ENCODE assay signal across 11 cellular contexts in genomic region chr6:111757342-111757741, GRCh38.
DNase-seq lines count a peak whose midpoint lies in the region; ATAC-seq and TF ChIP-seq lines count a peak whose summit lies in the region.
"Had no signal": no experiment of that assay in that cellular context is flagged by ENCODE, and none has a peak within 500 bp of the region (broad histone marks: within the 10 kb centered on the region; RNA-seq: fewer than 3 reads in every experiment).

No MANE protein-coding gene starts in this region.

- peaks cover 94% of the 10 kb centered on the region for H3K4me1 Mint-ChIP-seq in activated T-cell treated with anti-CD3 and anti-CD28 coated beads, Interleukin-2, amount 50 U/mL, for 24 hours (ENCODE audit: low read depth)
- peaks cover 90% of the 10 kb centered on the region for H3K4me1 Mint-ChIP-seq in activated CD8-positive, alpha-beta T cell treated with anti-CD3 and anti-CD28 coated beads, Interleukin-2, amount 10 ng/mL, durations not matched to agents 7 days and 5 days (ENCODE audit: low read depth)
- H3K4me1 Mint-ChIP-seq in stimulated activated naive CD8-positive, alpha-beta T cell treated with anti-CD3 and anti-CD28 coated beads, Interleukin-15, amount 100 ng/mL, for 72 hours, result peaks cover 89% of the 10 kb centered on the region
- H3K4me1 Mint-ChIP-seq in stimulated activated naive B cell treated with anti-CD40 and anti-IgM and Interleukin-4, amounts not matched to agents 10 μg/mL and 1 μg/mL and 100 μg/mL, for 72 hours, result peaks cover 37 to 68% of the 10 kb centered on the region in 2 donors

- H3K9me3 ChIP-seq in A673 (ENCODE audit: low read depth, low read length, poor library complexity, severe bottlenecking), result no peaks in the 10 kb centered on the region
- H3K9me3 ChIP-seq: psoas muscle had no signal

- H3K4me1 ChIP-seq in A673 (ENCODE audit: insufficient read depth, low read length, poor library complexity, severe bottlenecking), result peaks cover 21% of the 10 kb centered on the region
- H3K4me1 ChIP-seq: psoas muscle had no signal

- peak overlapping the region; percentile 99 for H3K27ac Mint-ChIP-seq in activated T-cell treated with anti-CD3 and anti-CD28 coated beads, Interleukin-2, amount 50 U/mL, for 24 hours
- H3K27ac Mint-ChIP-seq in activated CD8-positive, alpha-beta T cell treated with anti-CD3 and anti-CD28 coated beads, Interleukin-2, amount 10 ng/mL, durations not matched to agents 7 days and 5 days, result peak overlapping the region; percentile 81
- H3K27ac Mint-ChIP-seq in stimulated activated naive CD8-positive, alpha-beta T cell treated with anti-CD3 and anti-CD28 coated beads, Interleukin-15, amount 100 ng/mL, for 72 hours, result peak overlapping the region; percentile 80 to 85
- H3K27ac Mint-ChIP-seq in stimulated activated naive B cell treated with anti-CD40 and anti-IgM and Interleukin-4, amounts not matched to agents 10 μg/mL and 1 μg/mL and 100 μg/mL, for 72 hours, result no peak overlapping the region

- no peaks in the 10 kb centered on the region for H3K36me3 ChIP-seq in A673 (ENCODE audit: insufficient read depth, low read length, poor library complexity, severe bottlenecking)

- H3K9me3 Mint-ChIP-seq in activated T-cell treated with anti-CD3 and anti-CD28 coated beads, Interleukin-2, amount 50 U/mL, for 24 hours, result no peaks in the 10 kb centered on the region
- H3K9me3 Mint-ChIP-seq in activated CD8-positive, alpha-beta T cell treated with anti-CD3 and anti-CD28 coated beads, Interleukin-2, amount 10 ng/mL, durations not matched to agents 7 days and 5 days (ENCODE audit: insufficient read depth), result no peaks in the 10 kb centered on the region
- H3K9me3 Mint-ChIP-seq in stimulated activated naive CD8-positive, alpha-beta T cell treated with anti-CD3 and anti-CD28 coated beads, Interleukin-15, amount 100 ng/mL, for 72 hours, result no peaks in the 10 kb centered on the region
- peaks cover 0 to 4% of the 10 kb centered on the region in 2 donors for H3K9me3 Mint-ChIP-seq in stimulated activated naive B cell treated with anti-CD40 and anti-IgM and Interleukin-4, amounts not matched to agents 10 μg/mL and 1 μg/mL and 100 μg/mL, for 72 hours

- CTCF ChIA-PET in activated CD8-positive, alpha-beta T cell treated with anti-CD3 and anti-CD28 coated beads, Interleukin-2, amount 10 ng/mL, durations not matched to agents 7 days and 5 days (lab: Charles Lee), result interaction anchor here (0.7 to 1.3 kb wide), 6 partner anchors 8 to 286 kb away, joined by 3 to 5 read pairs (median 4); no protein-coding TSS in a partner anchor
- CTCF ChIA-PET in A673 (lab: Charles Lee), result no interaction called here

- H3K27ac ChIP-seq in A673 (ENCODE audit: low read depth, low read length, poor library complexity, severe bottlenecking), result no peak overlapping the region
- H3K27ac ChIP-seq: psoas muscle had no signal

- TF ChIP-seq CTCF in A673 (conservative IDR thresholded peaks at IDR 0.05; ENCODE audit: low read depth, low read length), result no peak

- no TSS peak for BruUV-seq in A673 (replicated peaks; lab: Mats Ljungman, UMichigan)

- H3K4me3 ChIP-seq in A673 (ENCODE audit: low read depth, low read length, poor library complexity, severe bottlenecking), result no peak overlapping the region
- H3K4me3 ChIP-seq: psoas muscle had no signal

- H3K36me3 Mint-ChIP-seq in activated T-cell treated with anti-CD3 and anti-CD28 coated beads, Interleukin-2, amount 50 U/mL, for 24 hours (ENCODE audit: low read depth), result peaks cover 96% of the 10 kb centered on the region
- H3K36me3 Mint-ChIP-seq in activated CD8-positive, alpha-beta T cell treated with anti-CD3 and anti-CD28 coated beads, Interleukin-2, amount 10 ng/mL, durations not matched to agents 7 days and 5 days (ENCODE audit: low read depth), result peaks cover 52% of the 10 kb centered on the region
- peaks cover 44 to 60% of the 10 kb centered on the region in 2 donors for H3K36me3 Mint-ChIP-seq in stimulated activated naive B cell treated with anti-CD40 and anti-IgM and Interleukin-4, amounts not matched to agents 10 μg/mL and 1 μg/mL and 100 μg/mL, for 72 hours

- H3K27me3 Mint-ChIP-seq in activated T-cell treated with anti-CD3 and anti-CD28 coated beads, Interleukin-2, amount 50 U/mL, for 24 hours, result no peaks in the 10 kb centered on the region
- no peaks in the 10 kb centered on the region for H3K27me3 Mint-ChIP-seq in activated CD8-positive, alpha-beta T cell treated with anti-CD3 and anti-CD28 coated beads, Interleukin-2, amount 10 ng/mL, durations not matched to agents 7 days and 5 days (ENCODE audit: low read depth)
- H3K27me3 Mint-ChIP-seq in stimulated activated naive CD8-positive, alpha-beta T cell treated with anti-CD3 and anti-CD28 coated beads, Interleukin-15, amount 100 ng/mL, for 72 hours, result no peaks in the 10 kb centered on the region
- no peaks in the 10 kb centered on the region for H3K27me3 Mint-ChIP-seq in stimulated activated naive B cell treated with anti-CD40 and anti-IgM and Interleukin-4, amounts not matched to agents 10 μg/mL and 1 μg/mL and 100 μg/mL, for 72 hours

- H3K27me3 ChIP-seq in A673 (replicated peaks; ENCODE audit: insufficient read depth, low read depth, low read length, poor library complexity), result no peaks in the 10 kb centered on the region

- no peak for DNase-seq in activated T-cell treated with anti-CD3 and anti-CD28 coated beads, Interleukin-2, amount 50 U/mL, for 24 hours
- no peak for DNase-seq in activated T-cell treated with anti-CD3 and anti-CD28 coated beads, Interleukin-2, amount 50 U/mL, for 48 hours
- no peak for DNase-seq in activated CD8-positive, alpha-beta T cell treated with anti-CD3 and anti-CD28 coated beads, Interleukin-2, amount 10 ng/mL, durations not matched to agents 7 days and 5 days
- peak; percentile 17 for DNase-seq in glomerular visceral epithelial cell (ENCODE audit: extremely low spot score)
- no peak for DNase-seq in stimulated activated naive CD8-positive, alpha-beta T cell treated with anti-CD3 and anti-CD28 coated beads, Interleukin-15, amount 100 ng/mL, for 72 hours
- DNase-seq in stimulated activated naive B cell treated with anti-CD40 and anti-IgM and Interleukin-4, amounts not matched to agents 10 μg/mL and 1 μg/mL and 100 μg/mL, for 72 hours, result no peak
- no peak for DNase-seq in A673 (ENCODE audit: low spot score)
- DNase-seq: anterior cingulate cortex, NCI-H446, psoas muscle had no signal

- POLR2A ChIA-PET in activated CD8-positive, alpha-beta T cell treated with anti-CD3 and anti-CD28 coated beads, Interleukin-2, amount 10 ng/mL, durations not matched to agents 7 days and 5 days (lab: Charles Lee), result no interaction called here
- POLR2A ChIA-PET in A673 (lab: Charles Lee; ENCODE audit: low non-redundant PET), result no interaction called here

- intact Hi-C loops in A673 (cut with micrococcal nuclease; ENCODE audit: unreplicated experiment), result no loop called here

- peak overlapping the region; percentile 86 for H3K4me3 Mint-ChIP-seq in activated T-cell treated with anti-CD3 and anti-CD28 coated beads, Interleukin-2, amount 50 U/mL, for 24 hours
- H3K4me3 Mint-ChIP-seq in activated CD8-positive, alpha-beta T cell treated with anti-CD3 and anti-CD28 coated beads, Interleukin-2, amount 10 ng/mL, durations not matched to agents 7 days and 5 days, result peak overlapping the region; percentile 72
- H3K4me3 Mint-ChIP-seq in stimulated activated naive CD8-positive, alpha-beta T cell treated with anti-CD3 and anti-CD28 coated beads, Interleukin-15, amount 100 ng/mL, for 72 hours, result peak overlapping the region; percentile 85 to 93
- H3K4me3 Mint-ChIP-seq in stimulated activated naive B cell treated with anti-CD40 and anti-IgM and Interleukin-4, amounts not matched to agents 10 μg/mL and 1 μg/mL and 100 μg/mL, for 72 hours, result no peak overlapping the region

- no peak for ATAC-seq in activated CD8-positive, alpha-beta T cell treated with anti-CD3 and anti-CD28 coated beads, Interleukin-2, amount 10 ng/mL, durations not matched to agents 7 days and 5 days
- no peak for ATAC-seq in stimulated activated naive CD8-positive, alpha-beta T cell treated with anti-CD3 and anti-CD28 coated beads, Interleukin-15, amount 100 ng/mL, for 72 hours
- no peak for ATAC-seq in HG03139 (IDR thresholded peaks at IDR 0.05; ENCODE audit: unreplicated experiment)
- no peak for ATAC-seq in stimulated activated naive B cell treated with anti-CD40 and anti-IgM and Interleukin-4, amounts not matched to agents 10 μg/mL and 1 μg/mL and 100 μg/mL, for 72 hours (replicated peaks)
- ATAC-seq: psoas muscle had no signal

Comparison
In these comparisons a context has a peak if more than half of its experiments do, and no peak if none do; other contexts are left out.
1. H3K4me3 Mint-ChIP-seq: peak in activated T-cell treated with anti-CD3 and anti-CD28 coated beads, Interleukin-2, amount 50 U/mL, for 24 hours (single experiment), activated CD8-positive, alpha-beta T cell treated with anti-CD3 and anti-CD28 coated beads, Interleukin-2, amount 10 ng/mL, durations not matched to agents 7 days and 5 days (single experiment) and stimulated activated naive CD8-positive, alpha-beta T cell treated with anti-CD3 and anti-CD28 coated beads, Interleukin-15, amount 100 ng/mL, for 72 hours (2 of 2); none in stimulated activated naive B cell treated with anti-CD40 and anti-IgM and Interleukin-4, amounts not matched to agents 10 μg/mL and 1 μg/mL and 100 μg/mL, for 72 hours (0 of 2).